In the genomic region with DNA sequence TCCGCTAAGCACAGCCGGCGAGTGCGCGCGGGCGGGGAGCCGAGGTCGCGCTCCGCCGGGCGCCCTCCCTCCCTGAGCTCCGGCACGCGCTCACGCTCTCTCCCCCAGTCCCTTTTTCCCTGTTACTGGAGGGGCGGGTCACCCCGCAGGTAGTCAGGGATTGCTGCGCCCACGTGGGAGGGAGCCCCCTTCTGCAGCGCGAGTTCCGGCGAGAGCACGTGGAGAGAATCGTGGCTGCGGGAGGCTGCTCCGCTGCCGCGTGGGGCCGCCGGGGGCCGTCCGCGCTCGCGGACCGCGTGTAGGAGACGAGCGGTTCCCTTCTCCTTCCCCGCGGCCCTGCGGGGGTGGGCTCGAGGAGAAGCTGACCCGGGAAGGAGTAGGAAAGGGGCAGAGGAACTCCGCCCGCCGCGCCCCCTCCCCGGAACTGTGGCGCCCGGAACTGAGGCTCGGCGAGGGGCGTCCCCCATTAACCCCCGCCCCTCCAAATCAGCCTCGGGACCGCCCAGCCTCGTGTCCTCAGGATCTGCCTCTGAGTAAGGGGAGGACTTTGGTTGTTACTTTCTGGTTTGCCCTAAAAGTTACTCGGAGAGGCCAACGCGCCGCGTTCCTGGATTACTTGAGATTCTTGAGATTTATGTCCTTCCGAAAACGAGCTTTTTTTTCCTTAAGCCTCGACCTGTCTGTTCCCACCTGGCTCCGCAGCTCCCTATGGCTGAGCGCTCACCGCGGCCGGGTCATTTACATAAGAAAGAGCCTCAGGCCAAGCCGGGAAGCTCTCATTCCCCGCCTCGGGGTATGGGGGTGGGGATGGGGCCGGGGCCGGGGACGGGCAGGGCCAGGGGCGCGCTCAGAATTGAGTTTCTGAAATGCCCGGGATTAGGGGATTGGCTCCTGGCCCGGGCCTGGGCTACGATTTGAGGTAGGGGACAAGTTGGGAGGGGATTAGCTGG, we compare ENCODE assay signal across 1 cellular context.
A peak's percentile ranks its signal among the peaks of the same experiment; 100 is the strongest.
TF ChIP-seq lines count a peak whose summit lies in the region.

No MANE protein-coding gene starts in this region.

TF ChIP-seq in HEK293, 187 proteins besides CTCF, POLR2A, EP300 and RAD21 (continued from another document and continues in another):
- TF ChIP-seq TRIM28 (IDR thresholded peaks at IDR 0.05; ENCODE audit: borderline replicate concordance, low read length) = no peak
- TF ChIP-seq ZNF18 (tag by site-specific recombination; IDR thresholded peaks at IDR 0.05) = no peak
- TF ChIP-seq ZNF114 (tag by site-specific recombination; IDR thresholded peaks at IDR 0.05) = no peak
- TF ChIP-seq ZNF701 (tag by site-specific recombination; IDR thresholded peaks at IDR 0.05) = no peak
- TF ChIP-seq SCRT2 (tag by site-specific recombination; IDR thresholded peaks at IDR 0.05) = no peak
- no peak for TF ChIP-seq ZNF202 (tag by site-specific recombination; IDR thresholded peaks at IDR 0.05; ENCODE audit: borderline replicate concordance)
- no peak for TF ChIP-seq ZNF571 (tag by site-specific recombination; IDR thresholded peaks at IDR 0.05)
- TF ChIP-seq ZBTB1 (tag by site-specific recombination; IDR thresholded peaks at IDR 0.05) = no peak
- TF ChIP-seq PRDM2 (tag by site-specific recombination; IDR thresholded peaks at IDR 0.05; ENCODE audit: borderline replicate concordance) = no peak
- TF ChIP-seq ZNF292 (tag by site-specific recombination; IDR thresholded peaks at IDR 0.05; ENCODE audit: borderline replicate concordance, low read depth) = no peak
- no peak for TF ChIP-seq ZNF677 (tag by site-specific recombination; IDR thresholded peaks at IDR 0.05)
- TF ChIP-seq ZNF391 (tag by site-specific recombination; IDR thresholded peaks at IDR 0.05; ENCODE audit: borderline replicate concordance, low read depth) = no peak
- TF ChIP-seq ZFP69B (tag by site-specific recombination; IDR thresholded peaks at IDR 0.05) = no peak
- no peak for TF ChIP-seq ZNF621 (tag by site-specific recombination; IDR thresholded peaks at IDR 0.05)
- no peak for TF ChIP-seq ZNF624 (tag by site-specific recombination; IDR thresholded peaks at IDR 0.05)
- TF ChIP-seq ZNF19 (tag by site-specific recombination; IDR thresholded peaks at IDR 0.05; ENCODE audit: low read depth) = no peak
- TF ChIP-seq ZNF121 (tag by site-specific recombination; IDR thresholded peaks at IDR 0.05) = no peak
- TF ChIP-seq, protein P1, sequence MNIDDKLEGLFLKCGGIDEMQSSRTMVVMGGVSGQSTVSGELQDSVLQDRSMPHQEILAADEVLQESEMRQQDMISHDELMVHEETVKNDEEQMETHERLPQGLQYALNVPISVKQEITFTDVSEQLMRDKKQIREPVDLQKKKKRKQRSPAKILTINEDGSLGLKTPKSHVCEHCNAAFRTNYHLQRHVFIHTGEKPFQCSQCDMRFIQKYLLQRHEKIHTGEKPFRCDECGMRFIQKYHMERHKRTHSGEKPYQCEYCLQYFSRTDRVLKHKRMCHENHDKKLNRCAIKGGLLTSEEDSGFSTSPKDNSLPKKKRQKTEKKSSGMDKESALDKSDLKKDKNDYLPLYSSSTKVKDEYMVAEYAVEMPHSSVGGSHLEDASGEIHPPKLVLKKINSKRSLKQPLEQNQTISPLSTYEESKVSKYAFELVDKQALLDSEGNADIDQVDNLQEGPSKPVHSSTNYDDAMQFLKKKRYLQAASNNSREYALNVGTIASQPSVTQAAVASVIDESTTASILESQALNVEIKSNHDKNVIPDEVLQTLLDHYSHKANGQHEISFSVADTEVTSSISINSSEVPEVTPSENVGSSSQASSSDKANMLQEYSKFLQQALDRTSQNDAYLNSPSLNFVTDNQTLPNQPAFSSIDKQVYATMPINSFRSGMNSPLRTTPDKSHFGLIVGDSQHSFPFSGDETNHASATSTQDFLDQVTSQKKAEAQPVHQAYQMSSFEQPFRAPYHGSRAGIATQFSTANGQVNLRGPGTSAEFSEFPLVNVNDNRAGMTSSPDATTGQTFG (tag by site-specific recombination; IDR thresholded peaks at IDR 0.05; ENCODE audit: borderline replicate concordance) = no peak
- no peak for TF ChIP-seq ZNF585B (tag by site-specific recombination; IDR thresholded peaks at IDR 0.05)
- TF ChIP-seq ZNF791 (tag by site-specific recombination; IDR thresholded peaks at IDR 0.05) = no peak
- no peak for TF ChIP-seq ZNF433 (tag by site-specific recombination; IDR thresholded peaks at IDR 0.05; ENCODE audit: low read depth)
- no peak for TF ChIP-seq ZNF837 (tag by site-specific recombination; IDR thresholded peaks at IDR 0.05)
- no peak for TF ChIP-seq ZNF473 (tag by site-specific recombination; IDR thresholded peaks at IDR 0.05)
- TF ChIP-seq ZNF530 (tag by site-specific recombination; IDR thresholded peaks at IDR 0.05; ENCODE audit: low read depth) = no peak
- no peak for TF ChIP-seq ZNF610 (tag by site-specific recombination; IDR thresholded peaks at IDR 0.05; ENCODE audit: borderline replicate concordance)
- TF ChIP-seq ZNF404 (tag by site-specific recombination; IDR thresholded peaks at IDR 0.05) = no peak
- no peak for TF ChIP-seq SCRT1 (tag by site-specific recombination; IDR thresholded peaks at IDR 0.05; ENCODE audit: borderline replicate concordance)
- TF ChIP-seq ZNF670 (tag by site-specific recombination; IDR thresholded peaks at IDR 0.05; ENCODE audit: low read depth) = no peak
- TF ChIP-seq ZNF544 (tag by site-specific recombination; IDR thresholded peaks at IDR 0.05) = no peak
- TF ChIP-seq ZNF398 (tag by site-specific recombination; IDR thresholded peaks at IDR 0.05) = peak; percentile 41; the same call in 1 of the 2 replicates
- TF ChIP-seq ZNF169 (tag by site-specific recombination; IDR thresholded peaks at IDR 0.05) = no peak
- no peak for TF ChIP-seq ZSCAN23 (tag by site-specific recombination; IDR thresholded peaks at IDR 0.05)
- TF ChIP-seq, protein P2, sequence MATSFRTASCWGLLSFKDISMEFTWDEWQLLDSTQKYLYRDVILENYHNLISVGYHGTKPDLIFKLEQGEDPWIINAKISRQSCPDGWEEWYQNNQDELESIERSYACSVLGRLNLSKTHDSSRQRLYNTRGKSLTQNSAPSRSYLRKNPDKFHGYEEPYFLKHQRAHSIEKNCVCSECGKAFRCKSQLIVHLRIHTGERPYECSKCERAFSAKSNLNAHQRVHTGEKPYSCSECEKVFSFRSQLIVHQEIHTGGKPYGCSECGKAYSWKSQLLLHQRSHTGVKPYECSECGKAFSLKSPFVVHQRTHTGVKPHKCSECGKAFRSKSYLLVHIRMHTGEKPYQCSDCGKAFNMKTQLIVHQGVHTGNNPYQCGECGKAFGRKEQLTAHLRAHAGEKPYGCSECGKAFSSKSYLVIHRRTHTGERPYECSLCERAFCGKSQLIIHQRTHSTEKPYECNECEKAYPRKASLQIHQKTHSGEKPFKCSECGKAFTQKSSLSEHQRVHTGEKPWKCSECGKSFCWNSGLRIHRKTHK (tag by site-specific recombination; IDR thresholded peaks at IDR 0.05) = no peak
- TF ChIP-seq ZNF529 (tag by site-specific recombination; IDR thresholded peaks at IDR 0.05; ENCODE audit: insufficient replicate concordance) = no peak
- TF ChIP-seq GLIS2 (tag by site-specific recombination; IDR thresholded peaks at IDR 0.05) = peak; percentile 96
- TF ChIP-seq ZNF76 (tag by site-specific recombination; IDR thresholded peaks at IDR 0.05; ENCODE audit: borderline replicate concordance, low read depth) = no peak
- TF ChIP-seq ZNF423 (tag by site-specific recombination; IDR thresholded peaks at IDR 0.05) = no peak
- no peak for TF ChIP-seq REPIN1 (tag by site-specific recombination; IDR thresholded peaks at IDR 0.05; ENCODE audit: low read depth)
- no peak for TF ChIP-seq ZNF280C (tag by site-specific recombination; IDR thresholded peaks at IDR 0.05)
- no peak for TF ChIP-seq YY2 (tag by site-specific recombination; IDR thresholded peaks at IDR 0.05)
- TF ChIP-seq ZNF548 (tag by site-specific recombination; IDR thresholded peaks at IDR 0.05) = no peak
- no peak for TF ChIP-seq ZNF664 (tag by site-specific recombination; IDR thresholded peaks at IDR 0.05)
- peak; percentile 78 for TF ChIP-seq ZIC2 (tag by site-specific recombination; IDR thresholded peaks at IDR 0.05)
